ENCODE assay signal across 13 cellular contexts in genomic region chr12:101018540-101018939, GRCh38.
DNase-seq lines count a peak whose midpoint lies in the region; ATAC-seq, FAIRE-seq and TF ChIP-seq lines count a peak whose summit lies in the region.
"Had no signal": no experiment of that assay in that cellular context is flagged by ENCODE, and none has a peak within 500 bp of the region (broad histone marks: within the 10 kb centered on the region; RNA-seq: fewer than 3 reads in every experiment).

No MANE protein-coding gene starts in this region.

- TF ChIP-seq CTCF in fibroblast of the aortic adventitia (IDR thresholded peaks at IDR 0.05; ENCODE audit: insufficient read depth, low read length) (no peak), retinal pigment epithelial cell (conservative IDR thresholded peaks at IDR 0.05; ENCODE audit: low read depth, low read length) (no peak)

- no peak for TF ChIP-seq POLR2A in H54 (IDR thresholded peaks at IDR 0.05; ENCODE audit: low read depth, low read length)

- DNase-seq in H54 (ENCODE audit: insufficient read length, low spot score) = peak; percentile 54
- DNase-seq in fibroblast of the aortic adventitia (ENCODE audit: low read depth) = peak; percentile 81
- peak; percentile 94 for DNase-seq in retinal pigment epithelial cell (ENCODE audit: low read depth)
- DNase-seq in activated naive CD4-positive, alpha-beta T cell (lab: John Stamatoyannopoulos, UW) = no peak
- no peak for DNase-seq in GM19238 (ENCODE audit: insufficient read length, low spot score)
- no peak for DNase-seq in NCI-H2107 (lab: John Stamatoyannopoulos, UW)
- DNase-seq: activated CD4-positive, alpha-beta T cell treated with anti-CD3 and anti-CD28 coated beads for 4 hours; activated naive CD8-positive, alpha-beta T cell treated with anti-CD3 and anti-CD28 coated beads, Interleukin-2, amount 10 ng/mL, durations not matched to agents 7 days and 5 days; NCI-H1105 had no signal

- H3K4me3 ChIP-seq in fibroblast of the aortic adventitia (ENCODE audit: low read depth, low read length) (no peak overlapping the region), retinal pigment epithelial cell (ENCODE audit: low read length) (no peak overlapping the region)

- peak; percentile 99 for FAIRE-seq in H54 (lab: Jason Lieb, UNC)

- ATAC-seq in SK-N-SH treated with all-trans-retinoic acid at 6 μM for 48 hours (peak; percentile 80), HG03442 (IDR thresholded peaks at IDR 0.05; ENCODE audit: unreplicated experiment) (no peak)
- ATAC-seq: natural killer cell treated with Interleukin-12 subunit alpha and Interleukin-12 subunit beta and Interleukin-15 and Interleukin-18, amount 100 ng/mL, for 72 hours; Panc1 had no signal

TF ChIP-seq in SK-N-SH treated with all-trans-retinoic acid at 6 μM for 48 hours, 23 proteins besides CTCF, POLR2A, EP300 and RAD21:
- TF ChIP-seq ZFP3 (CRISPR knock-in tag; IDR thresholded peaks at IDR 0.05) (0 out of 2 replicates have a peak, but pooled peaks have one; percentile 24), CREB5 (CRISPR knock-in tag; IDR thresholded peaks at IDR 0.05; ENCODE audit: low read depth) (peak; percentile 68; the same call in 1 of the 2 replicates), BACH2 (CRISPR knock-in tag; IDR thresholded peaks at IDR 0.05; ENCODE audit: borderline replicate concordance) (no peak), CSDC2 (CRISPR knock-in tag; IDR thresholded peaks at IDR 0.05) (no peak), RARB (CRISPR knock-in tag; IDR thresholded peaks at IDR 0.05) (no peak), PATZ1 (CRISPR knock-in tag; IDR thresholded peaks at IDR 0.05; ENCODE audit: borderline replicate concordance) (no peak), ZC3H10 (CRISPR knock-in tag; IDR thresholded peaks at IDR 0.05) (no peak), ZNF565 (CRISPR knock-in tag; conservative IDR thresholded peaks at IDR 0.05; ENCODE audit: low read depth) (no peak), TOX (CRISPR knock-in tag; IDR thresholded peaks at IDR 0.05; ENCODE audit: borderline replicate concordance) (no peak), TCF4 (CRISPR knock-in tag; IDR thresholded peaks at IDR 0.05; ENCODE audit: borderline replicate concordance) (no peak), ISL1 (CRISPR knock-in tag; IDR thresholded peaks at IDR 0.05) (peak; percentile 68)

Comparison
In these comparisons a context has a peak if more than half of its experiments do, and no peak if none do; other contexts are left out.
1. DNase-seq: peak in H54 (single experiment), fibroblast of the aortic adventitia (single experiment) and retinal pigment epithelial cell (single experiment); none in activated naive CD4-positive, alpha-beta T cell (0 of 4), GM19238 (single experiment) and NCI-H2107 (single experiment).